ENCODE assay signal across 25 cellular contexts in genomic region chr4:54185871-54186270, GRCh38. TPM values are rescaled to one million over a fixed set of nuclear protein-coding genes. Genes with fewer than 3 reads are reported as not detected.
"Had no signal": no experiment of that assay in that cellular context is flagged by ENCODE, and none has a peak within 500 bp of the region (broad histone marks: within the 10 kb centered on the region; RNA-seq: fewer than 3 reads in every experiment).

No MANE protein-coding gene starts in this region.

- H3K9me3 Mint-ChIP-seq: activated naive CD4-positive, alpha-beta T cell treated with anti-CD3 and anti-CD28 coated beads, Interleukin-2, amount 50 U/mL, for 72 hours; activated T-cell treated with anti-CD3 and anti-CD28 coated beads, Interleukin-2, amount 50 U/mL, for 72 hours; central memory CD8-positive, alpha-beta T cell; dendritic cell treated with granulocyte-macrophage colony-stimulating factor and Interleukin-4, amounts not matched to agents 40 ng/mL and 50 ng/mL, for 4 days; endodermal cell; naive thymus-derived CD8-positive, alpha-beta T cell; neural crest cell had no signal

- H3K9me3 ChIP-seq: esophagus muscularis mucosa, heart right ventricle, right atrium auricular region, spleen, testis, transverse colon had no signal

- H3K27me3 Mint-ChIP-seq: dendritic cell treated with granulocyte-macrophage colony-stimulating factor and Interleukin-4, amounts not matched to agents 40 ng/mL and 50 ng/mL, for 4 days had no signal

- DNase-seq: activated CD4-positive, alpha-beta T cell treated with anti-CD3 and anti-CD28 coated beads for 4 hours; activated CD4-positive, alpha-beta T cell treated with anti-CD3 and anti-CD28 coated beads, Interleukin-2, amount 50 U/mL, for 4 hours; activated CD4-positive, CD25-positive, alpha-beta regulatory T cell; activated naive CD4-positive, alpha-beta T cell; activated T-cell treated with anti-CD3 and anti-CD28 coated beads for 4 hours; activated T-cell treated with anti-CD3 and anti-CD28 coated beads, Interleukin-2, amount 50 U/mL, for 72 hours; anterior cingulate cortex; endodermal cell; foreskin keratinocyte; heart right ventricle; naive thymus-derived CD8-positive, alpha-beta T cell; nucleus accumbens; spleen; stimulated activated CD4-positive, alpha-beta T cell treated with anti-CD3 and anti-CD28 coated beads, Interleukin-2, amount 100 ng/mL, for 48 hours; stimulated activated naive CD8-positive, alpha-beta T cell treated with anti-CD3 and anti-CD28 coated beads, Interleukin-15, Interleukin-2, amounts not matched to agents 100 U/mL and 50 U/mL, for 24 hours; T-helper 17 cell; T1000; testis; transverse colon had no signal

- H3K4me1 ChIP-seq: esophagus muscularis mucosa, foreskin keratinocyte, right atrium auricular region, spleen, testis, transverse colon had no signal

- H3K27me3 ChIP-seq: esophagus muscularis mucosa, foreskin keratinocyte, heart right ventricle, right atrium auricular region, spleen, testis, transverse colon had no signal

- H3K27ac Mint-ChIP-seq: activated naive CD4-positive, alpha-beta T cell treated with anti-CD3 and anti-CD28 coated beads, Interleukin-2, amount 50 U/mL, for 72 hours; activated T-cell treated with anti-CD3 and anti-CD28 coated beads, Interleukin-2, amount 50 U/mL, for 72 hours; dendritic cell treated with granulocyte-macrophage colony-stimulating factor and Interleukin-4, amounts not matched to agents 40 ng/mL and 50 ng/mL, for 4 days; endodermal cell; naive thymus-derived CD8-positive, alpha-beta T cell; T-helper 17 cell had no signal

- H3K4me1 Mint-ChIP-seq: central memory CD8-positive, alpha-beta T cell; endodermal cell; naive thymus-derived CD8-positive, alpha-beta T cell; neural crest cell; T-helper 17 cell had no signal

- H3K27ac ChIP-seq: esophagus muscularis mucosa, foreskin keratinocyte, heart right ventricle, right atrium auricular region, spleen, testis, transverse colon had no signal

- H3K36me3 Mint-ChIP-seq: activated naive CD4-positive, alpha-beta T cell treated with anti-CD3 and anti-CD28 coated beads, Interleukin-2, amount 50 U/mL, for 72 hours; naive thymus-derived CD8-positive, alpha-beta T cell had no signal

- H3K36me3 ChIP-seq: esophagus muscularis mucosa, heart right ventricle, right atrium auricular region, spleen, transverse colon had no signal

- H3K4me3 ChIP-seq: esophagus muscularis mucosa, heart right ventricle, right atrium auricular region, spleen, testis, transverse colon had no signal

- H3K4me3 Mint-ChIP-seq: activated T-cell treated with anti-CD3 and anti-CD28 coated beads, Interleukin-2, amount 50 U/mL, for 72 hours; central memory CD8-positive, alpha-beta T cell; dendritic cell treated with granulocyte-macrophage colony-stimulating factor and Interleukin-4, amounts not matched to agents 40 ng/mL and 50 ng/mL, for 4 days; endodermal cell; naive thymus-derived CD8-positive, alpha-beta T cell; neural crest cell; T-helper 17 cell had no signal

RNA-seq across cellular contexts. Expression of gene PDGFRA, which starts 43.2 kb away (rescaled TPM):
- total RNA-seq: naive thymus-derived CD8-positive, alpha-beta T cell had no signal
- polyA plus RNA-seq: foreskin keratinocyte; naive thymus-derived CD8-positive, alpha-beta T cell had no signal
